ENCODE assay signal across 34 cellular contexts in the genomic region with DNA sequence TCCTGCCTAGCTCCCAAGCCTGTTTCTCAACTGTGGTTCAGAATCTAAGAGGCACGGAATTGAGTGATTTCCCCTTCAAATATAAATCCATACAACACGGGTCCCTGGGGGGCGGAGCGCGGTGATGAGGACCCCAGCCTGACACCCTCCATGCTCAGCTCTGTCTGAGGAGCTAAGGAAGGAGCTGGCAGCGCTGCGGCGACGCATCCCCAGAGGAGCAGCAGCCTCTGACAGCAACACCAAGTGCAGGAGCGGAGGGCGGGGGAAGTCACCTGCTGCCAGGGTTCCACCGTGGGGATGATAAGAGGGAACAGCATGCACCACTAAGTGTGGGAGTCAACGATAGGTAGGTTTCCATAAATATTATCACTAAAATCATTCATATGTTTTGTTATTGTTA.
"Had no signal": no experiment of that assay in that cellular context is flagged by ENCODE, and none has a peak within 500 bp of the region (broad histone marks: within the 10 kb centered on the region; RNA-seq: fewer than 3 reads in every experiment).

No MANE protein-coding gene starts in this region.

- H3K27me3 ChIP-seq: MG63 had no signal

- H3K9me3 ChIP-seq: MG63 had no signal

- H3K36me3 ChIP-seq: MG63 had no signal

- DNase-seq: Karpas-422, Kasumi-1, MG63, MM.1S, MV-4-11, NCI-H1048, NCI-H1092, NCI-H1092 treated with DMSO at 0.1 percent for 48 hours, NCI-H1105, NCI-H1105 treated with DMSO at 0.1 percent for 48 hours, NCI-H1417, NCI-H1417 treated with DMSO at 0.1 percent for 48 hours, NCI-H1436, NCI-H1436 treated with DMSO at 0.1 percent for 48 hours, NCI-H146, NCI-H1694, NCI-H1694 treated with DMSO at 0.1 percent for 48 hours, NCI-H187, NCI-H187 treated with DMSO at 0.1 percent for 48 hours, NCI-H1930, NCI-H2029, NCI-H2029 treated with DMSO at 0.1 percent for 48 hours, NCI-H2081, NCI-H2081 treated with DMSO at 0.1 percent for 48 hours, NCI-H2107, NCI-H2171, NCI-H2171 treated with DMSO at 0.1 percent for 48 hours, NCI-H2227 treated with DMSO at 0.1 percent for 48 hours, NCI-H226, NCI-H345, NCI-H446, NCI-H446 treated with DMSO at 0.1 percent for 48 hours, NCI-H510A, NCI-H510A treated with DMSO at 0.1 percent for 48 hours had no signal

- H3K4me3 ChIP-seq: MG63 had no signal
